Comparison of ENCODE assay signal across 1 cellular context in the genomic region with DNA sequence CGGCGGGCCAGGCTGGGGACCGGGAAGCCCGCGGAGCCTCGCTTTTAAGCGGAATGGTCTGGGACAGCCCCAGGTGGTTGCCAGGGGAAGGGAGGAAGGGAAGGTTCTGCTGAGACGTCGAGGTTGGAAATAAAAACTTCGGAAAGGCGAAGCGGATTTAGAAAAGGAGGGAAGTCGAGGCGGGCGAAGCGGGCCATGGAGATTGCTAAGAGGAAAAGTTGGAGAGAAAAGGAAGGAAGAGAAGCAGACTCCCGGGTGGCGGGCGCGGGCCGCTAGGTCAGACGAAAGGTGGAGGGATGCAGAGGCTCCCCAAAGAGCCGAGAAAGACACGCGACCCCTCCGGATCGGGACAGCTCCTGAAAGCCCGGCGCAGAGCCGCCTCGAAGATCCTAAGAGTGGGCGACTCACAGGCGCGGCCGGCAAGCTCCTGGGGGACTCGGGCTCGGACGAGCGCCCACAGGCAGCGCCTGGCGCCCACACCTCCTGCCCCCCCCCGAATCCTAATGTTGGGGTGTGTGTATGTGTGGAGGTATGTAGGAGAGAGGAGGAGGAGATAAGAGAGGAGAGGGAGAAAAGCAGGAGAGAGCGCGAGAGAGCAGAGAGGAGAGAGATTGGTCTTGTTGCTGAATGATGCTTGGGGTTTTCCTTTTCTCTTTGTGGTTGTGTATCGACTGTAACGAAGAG.
TF ChIP-seq lines count a peak whose summit lies in the region.

No MANE protein-coding gene starts in this region.

TF ChIP-seq in HEK293, 187 proteins besides CTCF, POLR2A, EP300 and RAD21 (continued from another document):
- TF ChIP-seq, protein P1, sequence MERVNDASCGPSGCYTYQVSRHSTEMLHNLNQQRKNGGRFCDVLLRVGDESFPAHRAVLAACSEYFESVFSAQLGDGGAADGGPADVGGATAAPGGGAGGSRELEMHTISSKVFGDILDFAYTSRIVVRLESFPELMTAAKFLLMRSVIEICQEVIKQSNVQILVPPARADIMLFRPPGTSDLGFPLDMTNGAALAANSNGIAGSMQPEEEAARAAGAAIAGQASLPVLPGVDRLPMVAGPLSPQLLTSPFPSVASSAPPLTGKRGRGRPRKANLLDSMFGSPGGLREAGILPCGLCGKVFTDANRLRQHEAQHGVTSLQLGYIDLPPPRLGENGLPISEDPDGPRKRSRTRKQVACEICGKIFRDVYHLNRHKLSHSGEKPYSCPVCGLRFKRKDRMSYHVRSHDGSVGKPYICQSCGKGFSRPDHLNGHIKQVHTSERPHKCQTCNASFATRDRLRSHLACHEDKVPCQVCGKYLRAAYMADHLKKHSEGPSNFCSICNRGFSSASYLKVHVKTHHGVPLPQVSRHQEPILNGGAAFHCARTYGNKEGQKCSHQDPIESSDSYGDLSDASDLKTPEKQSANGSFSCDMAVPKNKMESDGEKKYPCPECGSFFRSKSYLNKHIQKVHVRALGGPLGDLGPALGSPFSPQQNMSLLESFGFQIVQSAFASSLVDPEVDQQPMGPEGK (tag by site-specific recombination; IDR thresholded peaks at IDR 0.05) = no peak
- no peak for TF ChIP-seq ZNF354C (tag by site-specific recombination; IDR thresholded peaks at IDR 0.05; ENCODE audit: borderline replicate concordance, low read depth)
- TF ChIP-seq ZNF302 (tag by site-specific recombination; IDR thresholded peaks at IDR 0.05; ENCODE audit: low read depth) = no peak
- no peak for TF ChIP-seq ZNF221 (tag by site-specific recombination; IDR thresholded peaks at IDR 0.05; ENCODE audit: borderline replicate concordance)
- TF ChIP-seq, protein P2, sequence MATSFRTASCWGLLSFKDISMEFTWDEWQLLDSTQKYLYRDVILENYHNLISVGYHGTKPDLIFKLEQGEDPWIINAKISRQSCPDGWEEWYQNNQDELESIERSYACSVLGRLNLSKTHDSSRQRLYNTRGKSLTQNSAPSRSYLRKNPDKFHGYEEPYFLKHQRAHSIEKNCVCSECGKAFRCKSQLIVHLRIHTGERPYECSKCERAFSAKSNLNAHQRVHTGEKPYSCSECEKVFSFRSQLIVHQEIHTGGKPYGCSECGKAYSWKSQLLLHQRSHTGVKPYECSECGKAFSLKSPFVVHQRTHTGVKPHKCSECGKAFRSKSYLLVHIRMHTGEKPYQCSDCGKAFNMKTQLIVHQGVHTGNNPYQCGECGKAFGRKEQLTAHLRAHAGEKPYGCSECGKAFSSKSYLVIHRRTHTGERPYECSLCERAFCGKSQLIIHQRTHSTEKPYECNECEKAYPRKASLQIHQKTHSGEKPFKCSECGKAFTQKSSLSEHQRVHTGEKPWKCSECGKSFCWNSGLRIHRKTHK (tag by site-specific recombination; IDR thresholded peaks at IDR 0.05) = no peak
- TF ChIP-seq ZFP37 (tag by site-specific recombination; IDR thresholded peaks at IDR 0.05) = no peak
- TF ChIP-seq SCRT1 (tag by site-specific recombination; IDR thresholded peaks at IDR 0.05; ENCODE audit: borderline replicate concordance) = no peak
- TF ChIP-seq, protein P3, sequence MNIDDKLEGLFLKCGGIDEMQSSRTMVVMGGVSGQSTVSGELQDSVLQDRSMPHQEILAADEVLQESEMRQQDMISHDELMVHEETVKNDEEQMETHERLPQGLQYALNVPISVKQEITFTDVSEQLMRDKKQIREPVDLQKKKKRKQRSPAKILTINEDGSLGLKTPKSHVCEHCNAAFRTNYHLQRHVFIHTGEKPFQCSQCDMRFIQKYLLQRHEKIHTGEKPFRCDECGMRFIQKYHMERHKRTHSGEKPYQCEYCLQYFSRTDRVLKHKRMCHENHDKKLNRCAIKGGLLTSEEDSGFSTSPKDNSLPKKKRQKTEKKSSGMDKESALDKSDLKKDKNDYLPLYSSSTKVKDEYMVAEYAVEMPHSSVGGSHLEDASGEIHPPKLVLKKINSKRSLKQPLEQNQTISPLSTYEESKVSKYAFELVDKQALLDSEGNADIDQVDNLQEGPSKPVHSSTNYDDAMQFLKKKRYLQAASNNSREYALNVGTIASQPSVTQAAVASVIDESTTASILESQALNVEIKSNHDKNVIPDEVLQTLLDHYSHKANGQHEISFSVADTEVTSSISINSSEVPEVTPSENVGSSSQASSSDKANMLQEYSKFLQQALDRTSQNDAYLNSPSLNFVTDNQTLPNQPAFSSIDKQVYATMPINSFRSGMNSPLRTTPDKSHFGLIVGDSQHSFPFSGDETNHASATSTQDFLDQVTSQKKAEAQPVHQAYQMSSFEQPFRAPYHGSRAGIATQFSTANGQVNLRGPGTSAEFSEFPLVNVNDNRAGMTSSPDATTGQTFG (tag by site-specific recombination; IDR thresholded peaks at IDR 0.05; ENCODE audit: borderline replicate concordance) = no peak
- no peak for TF ChIP-seq ZNF664 (tag by site-specific recombination; IDR thresholded peaks at IDR 0.05)
TF ChIP-seq in HEK293: peak in this region for 0.
